ENCODE assay signal across 15 cellular contexts in genomic region chr6:133746417-133746770, GRCh38.
DNase-seq lines count a peak whose midpoint lies in the region; ATAC-seq, FAIRE-seq and TF ChIP-seq lines count a peak whose summit lies in the region.
"Had no signal": no experiment of that assay in that cellular context is flagged by ENCODE, and none has a peak within 500 bp of the region (broad histone marks: within the 10 kb centered on the region; RNA-seq: fewer than 3 reads in every experiment).

No MANE protein-coding gene starts in this region.

- CTCF ChIA-PET in A549 (lab: Yijun Ruan, JAX) (interaction anchor here (1.2 to 1.4 kb wide), 2 partner anchors 91 to 177 kb away, joined by 3 to 7 read pairs; no protein-coding TSS in a partner anchor), IMR-90 (lab: Yijun Ruan, JAX) (no interaction called here)

- no peak overlapping the region for H2BK5ac ChIP-seq in IMR-90 (ENCODE audit: low read depth, low read length, poor library complexity, severe bottlenecking)
- H2BK5ac ChIP-seq in mesenchymal stem cell (ENCODE audit: low read depth, low read length, poor library complexity, severe bottlenecking): no peak overlapping the region

- no peak overlapping the region for H4K91ac ChIP-seq in IMR-90 (ENCODE audit: insufficient read depth, low read depth, low read length)
- no peak overlapping the region for H4K91ac ChIP-seq in mesenchymal stem cell (ENCODE audit: low read length)

- no peak overlapping the region for H3K4ac ChIP-seq in IMR-90 (ENCODE audit: low read depth, low read length)
- H3K4ac ChIP-seq in mesenchymal stem cell (ENCODE audit: low read depth in 1 of 2, low read length in 2 of 2): no peak overlapping the region

- H2BK12ac ChIP-seq in mesenchymal stem cell (ENCODE audit: low read length in 2 of 2): no peak overlapping the region

- H3K36me3 ChIP-seq in IMR-90 (ENCODE audit: control insufficient read depth, insufficient read depth, low read length): no peaks in the 10 kb centered on the region
- H3K36me3 ChIP-seq in RWPE2 (ENCODE audit: low read depth): no peaks in the 10 kb centered on the region
- H3K36me3 ChIP-seq in mesenchymal stem cell (ENCODE audit: control insufficient read depth in 1 of 2, insufficient read depth in 2 of 2, low read depth in 1 of 2, low read length in 2 of 2): no peaks in the 10 kb centered on the region
- H3K36me3 ChIP-seq: BLaER1 treated with 17β-estradiol and CSF1 and Interleukin-3, amounts not matched to agents 10 nM and 100 nM had no signal

- BruUV-seq in IMR-90 (replicated peaks; lab: Mats Ljungman, UMichigan): no TSS peak

- 98% methylated on average over 3 of the region's 3 CpGs for WGBS in A549 (ENCODE audit: missing lambda C conversion rate)
- no CpG with 5 or more reads among the region's 3 CpGs for WGBS in IMR-90 (ENCODE audit: extremely low coverage in 2 of 2, insufficient read length in 1 of 2), 2 experiments
- WGBS in mesenchymal stem cell: no CpG with 5 or more reads among the region's 3 CpGs

- no peak for TF ChIP-seq EP300 in A549 (IDR thresholded peaks at IDR 0.05)

- no peak overlapping the region for H2BK120ac ChIP-seq in IMR-90 (ENCODE audit: low read depth, low read length)
- H2BK120ac ChIP-seq in mesenchymal stem cell (ENCODE audit: low read depth, low read length): no peak overlapping the region

- H2AK5ac ChIP-seq in IMR-90 (ENCODE audit: low read depth, low read length) (peak overlapping the region; percentile 56; the same call in 1 of the 2 replicates), mesenchymal stem cell (ENCODE audit: low read length, severe bottlenecking) (no peak overlapping the region)

- H2AFZ ChIP-seq in IMR-90 (replicated peaks; ENCODE audit: low read length, poor library complexity): no peak overlapping the region
- no peak overlapping the region for H2AFZ ChIP-seq in mesenchymal stem cell (ENCODE audit: low read depth, low read length)

- H2BK20ac ChIP-seq in IMR-90 (ENCODE audit: low read depth, low read length): peak overlapping the region; percentile 56; the same call in 1 of the 2 replicates

- dilution Hi-C loops in IMR-90 (cut with HindIII; ENCODE audit: low sequenced_read_pairs, unreplicated experiment): no loop called here

- no peak for FAIRE-seq in A549 (lab: Jason Lieb, UNC)
- FAIRE-seq: D721Med had no signal

- POLR2A ChIA-PET in A549 (lab: Yijun Ruan, JAX) (interaction anchor here (0.6 to 2.0 kb wide), 4 partner anchors 15 to 177 kb away, joined by 3 to 10 read pairs (median 6); no protein-coding TSS in a partner anchor), IMR-90 (lab: Charles Lee; ENCODE audit: unreplicated experiment) (no interaction called here)

- H3K9ac ChIP-seq in IMR-90 (ENCODE audit: low read depth, low read length) (no peak overlapping the region), mesenchymal stem cell (ENCODE audit: low read length) (no peak overlapping the region)
- H3K9ac ChIP-seq: BLaER1 treated with 17β-estradiol and CSF1 and Interleukin-3, amounts not matched to agents 10 nM and 100 nM had no signal

- in situ Hi-C loops in IMR-90 (cut with MboI; ENCODE audit: low sequenced_read_pairs): no loop called here

- 0 out of 2 replicates have a peak, but pooled peaks cover 2% of the 10 kb centered on the region for H3K9me1 ChIP-seq in IMR-90 (ENCODE audit: insufficient read depth, low read length)

- TF ChIP-seq RAD21 in A549 (conservative IDR thresholded peaks at IDR 0.05 in 1 of 2, IDR thresholded peaks at IDR 0.05 in 1 of 2) (no peak), IMR-90 (IDR thresholded peaks at IDR 0.05; ENCODE audit: low read length) (no peak)

- H4K8ac ChIP-seq in IMR-90 (ENCODE audit: low read depth in 2 of 2, low read length in 2 of 2) (no peak overlapping the region; a peak in 1 of 4 replicates), mesenchymal stem cell (ENCODE audit: low read length) (no peak overlapping the region)

- no peak overlapping the region for H3K14ac ChIP-seq in IMR-90 (replicated peaks; ENCODE audit: low read depth, low read length)
- H3K14ac ChIP-seq in mesenchymal stem cell (ENCODE audit: low read length in 2 of 2): no peak overlapping the region

- H3K9me3 ChIP-seq in A549 (peaks cover 9% of the 10 kb centered on the region; the same call in 1 of the 3 replicates), IMR-90 (ENCODE audit: control insufficient read depth, insufficient read depth, low read length) (no peaks in the 10 kb centered on the region), RWPE2 (ENCODE audit: severe bottlenecking) (no peaks in the 10 kb centered on the region), mesenchymal stem cell (ENCODE audit: control insufficient read depth, low read length) (no peaks in the 10 kb centered on the region)

- H4K20me1 ChIP-seq in IMR-90 (ENCODE audit: insufficient read depth, low read length): no peaks in the 10 kb centered on the region
- H4K20me1 ChIP-seq: BLaER1 treated with 17β-estradiol and CSF1 and Interleukin-3, amounts not matched to agents 10 nM and 100 nM had no signal

- H3K4me2 ChIP-seq in A549: peak overlapping the region; percentile 63
- no peak overlapping the region for H3K4me2 ChIP-seq in IMR-90 (ENCODE audit: low read depth, low read length)
- H3K4me2 ChIP-seq in mesenchymal stem cell (ENCODE audit: low read length, poor library complexity, severe bottlenecking): no peak overlapping the region
- H3K4me2 ChIP-seq: BLaER1 treated with 17β-estradiol and CSF1 and Interleukin-3, amounts not matched to agents 10 nM and 100 nM had no signal

- TF ChIP-seq POLR2A in A549 (IDR thresholded peaks at IDR 0.05; ENCODE audit: low read length) (no peak), IMR-90 (IDR thresholded peaks at IDR 0.05; ENCODE audit: low read depth, low read length) (no peak)

- H3K18ac ChIP-seq in IMR-90 (ENCODE audit: low read depth, low read length) (peak overlapping the region; percentile 73; the same call in 1 of the 2 replicates), mesenchymal stem cell (ENCODE audit: low read depth in 1 of 2, low read length in 2 of 2) (no peak overlapping the region)

- H3K23ac ChIP-seq in IMR-90 (ENCODE audit: low read depth, low read length): no peak overlapping the region
- no peak overlapping the region for H3K23ac ChIP-seq in mesenchymal stem cell (ENCODE audit: low read length in 2 of 2)

- H3K79me1 ChIP-seq in IMR-90 (ENCODE audit: low read depth in 1 of 2, low read length in 2 of 2) (no peaks in the 10 kb centered on the region), mesenchymal stem cell (replicated peaks; ENCODE audit: low read length, poor library complexity, severe bottlenecking) (no peaks in the 10 kb centered on the region)

- H3K4me1 ChIP-seq in A549 (peaks cover 40% of the 10 kb centered on the region), IMR-90 (ENCODE audit: control insufficient read depth, insufficient read depth, low read length) (peaks cover 5% of the 10 kb centered on the region), RWPE2 (ENCODE audit: insufficient read depth, poor library complexity, severe bottlenecking) (peaks cover 19% of the 10 kb centered on the region), mesenchymal stem cell (ENCODE audit: control insufficient read depth, insufficient read depth, low read depth, low read length) (peaks cover 3% of the 10 kb centered on the region)

- no peak overlapping the region for H3K56ac ChIP-seq in IMR-90 (ENCODE audit: extremely low read depth, insufficient read depth, low read length)

- H4K5ac ChIP-seq in IMR-90 (ENCODE audit: low read depth, low read length): no peak overlapping the region

- H3K27me3 ChIP-seq in IMR-90 (ENCODE audit: control insufficient read depth, insufficient read depth, low read length): no peaks in the 10 kb centered on the region
- H3K27me3 ChIP-seq in RWPE2 (ENCODE audit: insufficient read depth, poor library complexity, severe bottlenecking): no peaks in the 10 kb centered on the region
- H3K27me3 ChIP-seq in mesenchymal stem cell (ENCODE audit: control insufficient read depth in 1 of 2, insufficient read depth in 1 of 2, low read length in 2 of 2): no peaks in the 10 kb centered on the region
- H3K27me3 ChIP-seq: BLaER1 treated with 17β-estradiol and CSF1 and Interleukin-3, amounts not matched to agents 10 nM and 100 nM had no signal

- no peak overlapping the region for H2BK15ac ChIP-seq in IMR-90 (ENCODE audit: low read depth, low read length)
- peak overlapping the region; percentile 52 for H2BK15ac ChIP-seq in mesenchymal stem cell (ENCODE audit: low read depth, poor library complexity, severe bottlenecking)

- peak overlapping the region; percentile 82 to 87 for H3K27ac ChIP-seq in A549
- H3K27ac ChIP-seq in IMR-90 (ENCODE audit: insufficient read depth, low read length): no peak overlapping the region
- H3K27ac ChIP-seq in RWPE2 (ENCODE audit: poor library complexity, severe bottlenecking): peak overlapping the region; percentile 96
- no peak overlapping the region for H3K27ac ChIP-seq in mesenchymal stem cell (ENCODE audit: low read length, poor library complexity, severe bottlenecking)
- H3K27ac ChIP-seq: 22Rv1; BLaER1 treated with 17β-estradiol and CSF1 and Interleukin-3, amounts not matched to agents 10 nM and 100 nM had no signal

- H3K4me3 ChIP-seq in A549 (peak overlapping the region; percentile 34), IMR-90 (ENCODE audit: insufficient read depth, low read depth, low read length) (no peak overlapping the region), RWPE2 (ENCODE audit: severe bottlenecking) (no peak overlapping the region), mesenchymal stem cell (ENCODE audit: insufficient read depth in 1 of 2, low read depth in 1 of 2, low read length in 2 of 2) (no peak overlapping the region)
- H3K4me3 ChIP-seq: BLaER1 treated with 17β-estradiol and CSF1 and Interleukin-3, amounts not matched to agents 10 nM and 100 nM had no signal

- ATAC-seq in A549 (no peak), IMR-90 (ENCODE audit: low read depth) (no peak), RWPE2 (ENCODE audit: low read depth) (no peak), SK-N-SH treated with all-trans-retinoic acid at 6 μM for 48 hours (no peak), HG02885 (IDR thresholded peaks at IDR 0.05; ENCODE audit: poor library complexity, unreplicated experiment) (no peak)

- no peak for TF ChIP-seq CTCF in A549 (IDR thresholded peaks at IDR 0.05)
- TF ChIP-seq CTCF in IMR-90 (conservative IDR thresholded peaks at IDR 0.05; ENCODE audit: low read depth, low read length): no peak
- TF ChIP-seq CTCF in RWPE2 (IDR thresholded peaks at IDR 0.05; ENCODE audit: poor library complexity, severe bottlenecking): no peak

- intact Hi-C loops in IMR-90 (cut with micrococcal nuclease): loop anchor here (10.0 kb wide), 1 partner anchor 88 kb away; no protein-coding TSS in a partner anchor

- DNase-seq in A549 (ENCODE audit: low read depth in 1 of 2, low spot score in 1 of 2): no peak
- no peak for DNase-seq in IMR-90
- DNase-seq in RWPE2 (ENCODE audit: low spot score): no peak
- no peak for DNase-seq in mesenchymal stem cell
- DNase-seq in AG08396 (ENCODE audit: low spot score): no peak
- DNase-seq: CD8-positive, alpha-beta memory T cell; COR-L47; DMS79; GDM1; GOT3 had no signal

- no peak overlapping the region for H2AK9ac ChIP-seq in IMR-90 (replicated peaks; ENCODE audit: low read depth, low read length, poor library complexity)

TF ChIP-seq in A549, 52 proteins besides CTCF, POLR2A, EP300 and RAD21 (continues in another document):
- no peak for TF ChIP-seq ZSCAN20 (CRISPR knock-in tag; IDR thresholded peaks at IDR 0.05)

TF ChIP-seq in IMR-90, 13 proteins besides CTCF, POLR2A, EP300 and RAD21 (continues in another document):
- no peak for TF ChIP-seq FOS (IDR thresholded peaks at IDR 0.05; ENCODE audit: low read depth, low read length)

TF ChIP-seq in SK-N-SH treated with all-trans-retinoic acid at 6 μM for 48 hours, 23 proteins besides CTCF, POLR2A, EP300 and RAD21 (continues in another document):
- TF ChIP-seq PPARA (CRISPR knock-in tag; IDR thresholded peaks at IDR 0.05; ENCODE audit: borderline replicate concordance): no peak

Comparison
In these comparisons a context has a peak if more than half of its experiments do, and no peak if none do; other contexts are left out.
1. H3K27ac ChIP-seq: peak in A549 (2 of 2) and RWPE2 (single experiment); none in IMR-90 (single experiment) and mesenchymal stem cell (single experiment).